8 cellular contexts compared by ENCODE assay signal in the genomic region with DNA sequence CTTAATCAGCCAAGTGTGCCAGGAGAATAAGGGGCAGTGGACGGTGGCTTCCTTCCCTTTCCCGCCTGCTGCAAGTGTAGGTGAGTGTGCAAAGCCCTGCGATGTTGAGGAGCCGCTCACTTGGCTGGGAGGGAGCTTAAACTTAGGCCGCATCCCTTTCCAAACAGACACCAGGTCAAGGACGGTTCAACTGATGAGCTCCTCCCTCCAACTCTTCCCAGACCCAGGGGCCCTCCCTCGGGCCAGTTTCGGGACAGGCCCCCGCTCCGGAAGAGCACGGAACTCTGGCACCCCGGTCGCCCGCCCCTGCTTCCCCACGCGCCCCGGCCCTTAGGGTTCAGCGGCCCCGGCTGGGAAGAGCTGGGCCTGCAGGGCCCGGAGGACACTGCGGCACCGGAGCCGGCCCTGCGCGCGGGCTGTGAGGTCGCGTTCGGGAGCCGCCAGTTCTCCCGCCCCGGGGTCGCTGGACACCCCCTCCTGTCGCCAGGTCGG. TPM values are rescaled to one million over a fixed set of nuclear protein-coding genes. Genes with fewer than 3 reads are reported as not detected.
DNase-seq lines count a peak whose midpoint lies in the region; ATAC-seq and TF ChIP-seq lines count a peak whose summit lies in the region.

No MANE protein-coding gene starts in this region.

- H3K79me2 ChIP-seq in ACC112 (ENCODE audit: control insufficient read depth, insufficient read depth, low read length, unreplicated experiment): peaks cover 58% of the 10 kb centered on the region

- in situ Hi-C loops in SK-MEL-5 (cut with HindIII; ENCODE audit: low pct_unique_long_range_greater_than_20kb, low sequenced_read_pairs): no loop called here

- H3K4me1 ChIP-seq in ACC112 (ENCODE audit: control insufficient read depth, insufficient read depth, low read length, unreplicated experiment): peaks cover 25% of the 10 kb centered on the region
- peaks cover 13% of the 10 kb centered on the region for H3K4me1 ChIP-seq in effector memory CD4-positive, alpha-beta T cell (ENCODE audit: control insufficient read depth, insufficient read depth, low read length, poor library complexity, severe bottlenecking)
- H3K4me1 ChIP-seq in mesodermal cell (ENCODE audit: control insufficient read depth, insufficient read depth, low read length, poor library complexity, severe bottlenecking): peaks cover 11% of the 10 kb centered on the region
- H3K4me1 ChIP-seq in tibial nerve: peaks cover 0 to 49% (median 11%) of the 10 kb centered on the region in 4 donors

- 1 to 2% methylated on average over 19 to 27 of the region's 35 CpGs for WGBS in mesodermal cell (ENCODE audit: insufficient coverage in 2 of 2), 2 experiments
- WGBS in tibial nerve, 2 donors: 1 to 3% methylated on average over 20 to 24 of the region's 35 CpGs

- DNase-seq in SK-MEL-5 (ENCODE audit: low read depth, low spot score): peak; percentile 14
- peak in 1 of 3 donors; percentile 5 for DNase-seq in effector memory CD4-positive, alpha-beta T cell
- DNase-seq in tibial nerve (ENCODE audit: low spot score in 2 of 2): no peak
- DNase-seq in cortex of kidney (lab: John Stamatoyannopoulos, UW): no peak

- H3K4me3 ChIP-seq in ACC112 (ENCODE audit: low read depth, low read length): peak overlapping the region; percentile 87
- H3K4me3 ChIP-seq in effector memory CD4-positive, alpha-beta T cell (ENCODE audit: insufficient read depth, low read depth, low read length, poor library complexity, severe bottlenecking): peak overlapping the region; percentile 60
- peak overlapping the region; percentile 65 for H3K4me3 ChIP-seq in mesodermal cell (ENCODE audit: extremely low read depth, insufficient read depth, low read length, poor library complexity, severe bottlenecking)
- H3K4me3 ChIP-seq in tibial nerve: peak overlapping the region; percentile 62 to 99 (median 92)

- TF ChIP-seq POLR2A in tibial nerve (IDR thresholded peaks at IDR 0.05): no peak

- ATAC-seq in GM18498 (IDR thresholded peaks at IDR 0.05; ENCODE audit: unreplicated experiment) (peak; percentile 26), HG02981 (IDR thresholded peaks at IDR 0.05; ENCODE audit: unreplicated experiment) (peak; percentile 21)

- H3K36me3 ChIP-seq in ACC112 (ENCODE audit: insufficient read depth, low read length) (peaks cover 8% of the 10 kb centered on the region; the same call in 1 of the 2 replicates), mesodermal cell (ENCODE audit: control insufficient read depth, insufficient read depth, low read length) (peaks cover 48% of the 10 kb centered on the region), tibial nerve (peaks cover 0 to 57% (median 0%) of the 10 kb centered on the region in 3 donors)
- peaks cover 24% of the 10 kb centered on the region for H3K36me3 ChIP-seq in effector memory CD4-positive, alpha-beta T cell (ENCODE audit: control insufficient read depth, insufficient read depth, low read length)

- H2AFZ ChIP-seq in ACC112 (ENCODE audit: low read length, unreplicated experiment): no peak overlapping the region

- H3K9me3 ChIP-seq in effector memory CD4-positive, alpha-beta T cell (ENCODE audit: control insufficient read depth, low read length): no peaks in the 10 kb centered on the region
- H3K9me3 ChIP-seq in mesodermal cell (ENCODE audit: control insufficient read depth, low read length) (no peaks in the 10 kb centered on the region), tibial nerve (no peaks in the 10 kb centered on the region)

- no peak for TF ChIP-seq EP300 in tibial nerve (IDR thresholded peaks at IDR 0.05)

- H3K27ac ChIP-seq in ACC112 (ENCODE audit: low read depth, low read length) (peak overlapping the region; percentile 49; the same call in 1 of the 2 replicates), mesodermal cell (ENCODE audit: low read depth, low read length, severe bottlenecking) (no peak overlapping the region), tibial nerve (peak overlapping the region in 3 of 4 donors; percentile 69 to 93 (median 88))
- peak overlapping the region; percentile 82 for H3K27ac ChIP-seq in effector memory CD4-positive, alpha-beta T cell (ENCODE audit: insufficient read depth, low read length, poor library complexity, severe bottlenecking)

- TF ChIP-seq CTCF in tibial nerve (IDR thresholded peaks at IDR 0.05): no peak

- H3K27me3 ChIP-seq in ACC112 (ENCODE audit: insufficient read depth, low read length): no peaks in the 10 kb centered on the region
- H3K27me3 ChIP-seq in effector memory CD4-positive, alpha-beta T cell (replicated peaks; ENCODE audit: control insufficient read depth, insufficient read depth, low read length, poor library complexity, severe bottlenecking): no peaks in the 10 kb centered on the region
- H3K27me3 ChIP-seq in tibial nerve: no peaks in the 10 kb centered on the region

RNA-seq across cellular contexts. Expression of a gene that starts 0.5 kb away (rescaled TPM):
- total RNA-seq in SK-MEL-5 (2014; rRNA removed; shearing (Covaris generic)): 82.5 and 83.7 TPM in 2 replicates
- 52.1 and 95.1 TPM in 2 replicates for polyA plus RNA-seq in SK-MEL-5 (2015; cell fraction: cytosol; rRNA removed)
- polyA plus RNA-seq in SK-MEL-5 (2015; cell fraction: nucleus; rRNA removed): 26.9 and 41.9 TPM in 2 replicates
- polyA plus RNA-seq in mesodermal cell (2013, experiment 1 of 2): 74.1 TPM
- 66.8 TPM for polyA plus RNA-seq in mesodermal cell (2013, experiment 2 of 2)
- total RNA-seq in tibial nerve: 10 to 100 TPM; 18.2 to 54.0 (median 27.8) TPM

RNA-seq across cellular contexts. Expression of a gene that starts 2.1 kb away (rescaled TPM):
- total RNA-seq in SK-MEL-5 (2014; rRNA removed; shearing (Covaris generic)): 88.1 and 93.4 TPM in 2 replicates
- polyA plus RNA-seq in SK-MEL-5 (2015; cell fraction: cytosol; rRNA removed): 114 and 263 TPM in 2 replicates
- polyA plus RNA-seq in SK-MEL-5 (2015; cell fraction: nucleus; rRNA removed): 9.3 and 21.4 TPM in 2 replicates
- 64.1 TPM for polyA plus RNA-seq in mesodermal cell (2013, experiment 1 of 2)
- 55.5 TPM for polyA plus RNA-seq in mesodermal cell (2013, experiment 2 of 2)
- total RNA-seq in tibial nerve: 10 to 100 TPM; 28.2 to 62.0 (median 40.3) TPM
